Comparison of ENCODE assay signal across 10 cellular contexts in genomic region chr19:35712910-35713845, GRCh38. TPM values are rescaled to one million over a fixed set of nuclear protein-coding genes. Genes with fewer than 3 reads are reported as not detected.
DNase-seq lines count a peak whose midpoint lies in the region; ATAC-seq and TF ChIP-seq lines count a peak whose summit lies in the region.
"Had no signal": no experiment of that assay in that cellular context is flagged by ENCODE, and none has a peak within 500 bp of the region (broad histone marks: within the 10 kb centered on the region; RNA-seq: fewer than 3 reads in every experiment).

No MANE protein-coding gene starts in this region.

- H3K27me3 ChIP-seq in CD8-positive, alpha-beta T cell (ENCODE audit: insufficient read depth, low read length), result no peaks in the 10 kb centered on the region
- no peaks in the 10 kb centered on the region for H3K27me3 ChIP-seq in body of pancreas

- no peak for TF ChIP-seq CTCF in CD8-positive, alpha-beta T cell (IDR thresholded peaks at IDR 0.05)
- no peak for TF ChIP-seq CTCF in body of pancreas (IDR thresholded peaks at IDR 0.05)

- intact Hi-C loops in CD8-positive, alpha-beta T cell (cut with DNase I, micrococcal nuclease), result no loop called here
- intact Hi-C loops in body of pancreas (cut with DNase I), result loop anchor here (10.0 kb wide), 1 partner anchor 158 kb away; no protein-coding TSS in a partner anchor

- peak overlapping the region; percentile 28 for H3K27ac ChIP-seq in CD8-positive, alpha-beta T cell (ENCODE audit: low read depth, low read length)
- H3K27ac ChIP-seq in body of pancreas, result no peak overlapping the region
- H3K27ac ChIP-seq: SK-N-MC had no signal

- peak; percentile 22 for ATAC-seq in CD8-positive, alpha-beta T cell
- ATAC-seq in HG03095 (IDR thresholded peaks at IDR 0.05; ENCODE audit: unreplicated experiment) (peak; percentile 20), body of pancreas (no peak), GM21576 (IDR thresholded peaks at IDR 0.05; ENCODE audit: unreplicated experiment) (no peak)

- peak overlapping the region; percentile 90 for H3K27ac Mint-ChIP-seq in CD8-positive, alpha-beta T cell

- H3K9me3 ChIP-seq in CD8-positive, alpha-beta T cell (ENCODE audit: low read length), result no peaks in the 10 kb centered on the region
- no peaks in the 10 kb centered on the region for H3K9me3 ChIP-seq in body of pancreas

- peak overlapping the region; percentile 59 for H3K4me3 Mint-ChIP-seq in CD8-positive, alpha-beta T cell

- no peaks in the 10 kb centered on the region for H3K27me3 Mint-ChIP-seq in CD8-positive, alpha-beta T cell (ENCODE audit: low read depth)

- peaks cover 55% of the 10 kb centered on the region for H3K4me1 Mint-ChIP-seq in CD8-positive, alpha-beta T cell (ENCODE audit: low read depth)

- H3K36me3 ChIP-seq in CD8-positive, alpha-beta T cell (ENCODE audit: insufficient read depth, low read length), result no peaks in the 10 kb centered on the region
- no peaks in the 10 kb centered on the region for H3K36me3 ChIP-seq in body of pancreas (replicated peaks in 1 of 2; ENCODE audit: insufficient read depth in 1 of 2, low read depth in 2 of 2)

- H3K9me3 Mint-ChIP-seq in CD8-positive, alpha-beta T cell, result no peaks in the 10 kb centered on the region

- TF ChIP-seq POLR2A in body of pancreas (IDR thresholded peaks at IDR 0.05), result no peak

- POLR2A ChIA-PET in CD8-positive, alpha-beta T cell (lab: Charles Lee), result interaction anchor here (1.2 to 3.0 kb wide), 2 partner anchors 11 to 35 kb away, joined by 4 to 22 read pairs; partner anchors contain the start of gene LIN37

- no peaks in the 10 kb centered on the region for H3K36me3 Mint-ChIP-seq in CD8-positive, alpha-beta T cell

- peak in 5 of 7 experiments; percentile 2 to 65 (median 52) for DNase-seq in CD8-positive, alpha-beta T cell
- peak; percentile 91 to 92 for DNase-seq in activated T-cell treated with anti-CD3 and anti-CD28 coated beads, Interleukin-2, amount 50 U/mL, for 48 hours
- peak; percentile 62 to 83 for DNase-seq in stimulated activated CD4-positive, alpha-beta T cell treated with anti-CD3 and anti-CD28 coated beads, Interleukin-12 subunit alpha, Interleukin-12 subunit beta, amount 100 ng/mL, for 24 hours (ENCODE audit: low read depth in 2 of 2)
- DNase-seq in body of pancreas (no peak), NCI-H345 (lab: John Stamatoyannopoulos, UW) (no peak), HUDEP-2 (lab: John Stamatoyannopoulos, UW; ENCODE audit: unreplicated experiment in 76 of 76) (no peak)

- H3K4me1 ChIP-seq in CD8-positive, alpha-beta T cell (ENCODE audit: insufficient read depth, low read length), result peaks cover 49% of the 10 kb centered on the region
- peaks cover 17% of the 10 kb centered on the region for H3K4me1 ChIP-seq in body of pancreas

- H3K4me3 ChIP-seq in CD8-positive, alpha-beta T cell (ENCODE audit: low read depth, low read length), result no peak overlapping the region
- no peak overlapping the region for H3K4me3 ChIP-seq in body of pancreas
- H3K4me3 ChIP-seq: SK-N-MC had no signal

- 72 to 82% methylated on average over 10 of the region's 10 CpGs for WGBS in body of pancreas, 2 donors

- CTCF ChIA-PET in CD8-positive, alpha-beta T cell (lab: Charles Lee), result interaction anchor here (1.3 to 4.2 kb wide), 5 partner anchors 14 to 203 kb away, joined by 3 to 45 read pairs (median 6); partner anchors contain the start of gene IGFLR1

RNA-seq across cellular contexts. Expression of gene KMT2B, which starts 4.6 kb away (rescaled TPM):
- 10 to 100 TPM; 57.4 to 61.0 TPM for total RNA-seq in CD8-positive, alpha-beta T cell
- total RNA-seq in body of pancreas, result 10 to 100 TPM; 18.7 to 31.6 TPM

RNA-seq across cellular contexts. Expression of gene ZBTB32, which starts 8.8 kb away (rescaled TPM):
- total RNA-seq in CD8-positive, alpha-beta T cell, result 1 to 10 TPM; 4.3 to 7.3 TPM
- total RNA-seq in body of pancreas, result not detected
- total RNA-seq: liver had no signal

RNA-seq across cellular contexts. Expression of gene IGFLR1, which starts 29.1 kb away (rescaled TPM):
- total RNA-seq in CD8-positive, alpha-beta T cell, result 10 to 100 TPM; 31.7 to 38.2 TPM
- 10 to 100 TPM in 1 of 2 donors, 1 to 10 TPM in 1; 6.0 to 11.2 TPM for total RNA-seq in body of pancreas

RNA-seq across cellular contexts. Expression of gene U2AF1L4, which starts 32.0 kb away (rescaled TPM):
- 10 to 100 TPM; 65.2 to 69.5 TPM for total RNA-seq in CD8-positive, alpha-beta T cell
- 10 to 100 TPM; 26.2 to 83.4 TPM for total RNA-seq in body of pancreas

RNA-seq across cellular contexts. Expression of gene PSENEN, which starts 32.3 kb away (rescaled TPM):
- total RNA-seq in CD8-positive, alpha-beta T cell, result 10 to 100 TPM in 1 of 2 experiments, 1 to 10 TPM in 1; 9.4 to 11.1 TPM
- 10 to 100 TPM; 10.6 to 21.1 TPM for total RNA-seq in body of pancreas

Comparison
In these comparisons a context has a peak if more than half of its experiments do, and no peak if none do; other contexts are left out.
1. ATAC-seq: peak in CD8-positive, alpha-beta T cell (single experiment) and HG03095 (single experiment); none in body of pancreas (single experiment) and GM21576 (single experiment).
2. DNase-seq: peak in CD8-positive, alpha-beta T cell (5 of 7), activated T-cell treated with anti-CD3 and anti-CD28 coated beads, Interleukin-2, amount 50 U/mL, for 48 hours (2 of 2) and stimulated activated CD4-positive, alpha-beta T cell treated with anti-CD3 and anti-CD28 coated beads, Interleukin-12 subunit alpha, Interleukin-12 subunit beta, amount 100 ng/mL, for 24 hours (2 of 2); none in body of pancreas (0 of 4), NCI-H345 (single experiment) and HUDEP-2 (0 of 76).
3. RNA of gene ZBTB32, which starts 8.8 kb away (total RNA-seq): 4.3 to 7.3 TPM in CD8-positive, alpha-beta T cell; not detected in body of pancreas; every median in the first group is over 4 times any median in the second.